ENCODE assay signal across 1 cellular context in the genomic region with DNA sequence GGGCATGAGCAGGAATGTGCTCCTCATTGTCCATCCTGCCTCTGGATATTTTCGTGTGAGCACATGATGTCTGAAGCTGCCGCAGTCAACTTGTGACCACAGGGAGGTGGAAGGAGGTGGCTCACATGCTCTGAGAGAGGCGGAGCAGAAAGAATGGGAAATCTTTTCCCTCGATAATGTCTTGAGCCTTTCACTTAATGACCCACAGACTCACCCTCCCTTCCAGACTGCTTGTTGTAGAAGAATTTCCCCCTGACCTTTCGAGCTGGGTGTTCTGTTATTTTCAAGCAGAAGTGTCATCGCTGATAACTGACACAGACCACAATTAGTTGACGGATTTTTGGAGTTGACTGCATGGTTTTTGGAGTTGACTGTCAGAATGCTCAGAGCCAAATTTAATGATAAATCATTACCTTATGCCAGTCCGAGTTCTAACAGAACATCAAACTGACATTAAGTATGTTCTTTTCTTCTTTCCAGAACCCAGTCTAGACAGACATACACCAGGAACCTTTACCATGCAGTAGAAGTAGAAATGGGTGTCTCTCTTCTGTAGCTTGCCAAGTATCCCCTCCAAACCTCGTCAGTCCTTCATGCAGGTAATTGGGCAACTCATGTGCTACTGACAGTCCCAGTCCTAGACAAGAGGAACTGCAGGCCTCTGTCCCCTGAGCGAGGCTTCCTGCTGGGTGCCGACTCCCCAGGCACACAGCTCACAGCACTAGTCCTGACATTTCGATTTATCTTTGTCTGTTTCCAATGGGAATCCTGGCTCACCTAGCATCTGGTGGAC.
TF ChIP-seq lines count a peak whose summit lies in the region.

No MANE protein-coding gene starts in this region.

TF ChIP-seq in WTC11, 78 proteins besides CTCF, POLR2A, EP300 and RAD21 (continued from another document):
- TF ChIP-seq, protein P1, sequence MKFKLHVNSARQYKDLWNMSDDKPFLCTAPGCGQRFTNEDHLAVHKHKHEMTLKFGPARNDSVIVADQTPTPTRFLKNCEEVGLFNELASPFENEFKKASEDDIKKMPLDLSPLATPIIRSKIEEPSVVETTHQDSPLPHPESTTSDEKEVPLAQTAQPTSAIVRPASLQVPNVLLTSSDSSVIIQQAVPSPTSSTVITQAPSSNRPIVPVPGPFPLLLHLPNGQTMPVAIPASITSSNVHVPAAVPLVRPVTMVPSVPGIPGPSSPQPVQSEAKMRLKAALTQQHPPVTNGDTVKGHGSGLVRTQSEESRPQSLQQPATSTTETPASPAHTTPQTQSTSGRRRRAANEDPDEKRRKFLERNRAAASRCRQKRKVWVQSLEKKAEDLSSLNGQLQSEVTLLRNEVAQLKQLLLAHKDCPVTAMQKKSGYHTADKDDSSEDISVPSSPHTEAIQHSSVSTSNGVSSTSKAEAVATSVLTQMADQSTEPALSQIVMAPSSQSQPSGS (CRISPR knock-in tag; IDR thresholded peaks at IDR 0.05; ENCODE audit: borderline replicate concordance, low read depth): no peak
- TF ChIP-seq, protein P2, sequence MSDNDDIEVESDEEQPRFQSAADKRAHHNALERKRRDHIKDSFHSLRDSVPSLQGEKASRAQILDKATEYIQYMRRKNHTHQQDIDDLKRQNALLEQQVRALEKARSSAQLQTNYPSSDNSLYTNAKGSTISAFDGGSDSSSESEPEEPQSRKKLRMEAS (CRISPR knock-in tag; IDR thresholded peaks at IDR 0.05): no peak
- TF ChIP-seq ZNF423 (CRISPR knock-in tag; IDR thresholded peaks at IDR 0.05): no peak
